ENCODE assay signal across 16 cellular contexts in the genomic region with DNA sequence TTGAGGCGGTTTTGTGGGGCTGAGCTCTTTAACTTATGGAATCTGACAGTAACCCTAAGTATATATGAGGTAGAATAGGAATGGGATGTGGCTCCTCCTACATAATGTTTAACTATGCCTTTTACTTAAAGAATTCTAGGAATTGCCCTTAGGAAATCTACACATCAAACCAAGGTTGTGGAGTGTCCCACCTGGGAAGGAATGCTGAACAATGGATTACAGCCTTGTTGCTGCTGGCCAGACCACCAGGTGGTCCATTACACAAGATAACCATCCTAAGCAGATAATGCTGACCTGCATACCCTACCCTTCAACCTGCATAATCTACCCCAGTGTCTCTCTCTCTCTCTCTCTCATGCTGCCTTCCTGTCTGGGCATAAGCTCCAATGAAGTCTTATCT. TPM values are rescaled to one million over a fixed set of nuclear protein-coding genes. Genes with fewer than 3 reads are reported as not detected.
DNase-seq lines count a peak whose midpoint lies in the region; ATAC-seq and TF ChIP-seq lines count a peak whose summit lies in the region.
"Had no signal": no experiment of that assay in that cellular context is flagged by ENCODE, and none has a peak within 500 bp of the region (broad histone marks: within the 10 kb centered on the region; RNA-seq: fewer than 3 reads in every experiment).

No MANE protein-coding gene starts in this region.

- H2BK120ac ChIP-seq in H9 (ENCODE audit: low read depth, low read length, poor library complexity, severe bottlenecking), result no peak overlapping the region

- WGBS in H9 (ENCODE audit: extremely low coverage, insufficient read length, low lambda C conversion rate), result no CpG with 5 or more reads among the region's 1 CpG
- no CpG with 5 or more reads among the region's 1 CpG for WGBS in iPS DF 6.9 (ENCODE audit: insufficient coverage, insufficient read length)

- no peak overlapping the region for H3K27ac ChIP-seq in H9 (ENCODE audit: insufficient read length, low read depth, low read length)
- H3K27ac ChIP-seq in iPS DF 6.9 (ENCODE audit: low read length), result no peak overlapping the region
- H3K27ac ChIP-seq: SJCRH30 had no signal

- no peak overlapping the region for H3K4ac ChIP-seq in H9 (ENCODE audit: low read depth, low read length)

- no peaks in the 10 kb centered on the region for H3K27me3 ChIP-seq in H9 (ENCODE audit: insufficient read depth, low read length)
- no peaks in the 10 kb centered on the region for H3K27me3 ChIP-seq in iPS DF 6.9 (ENCODE audit: control insufficient read depth, insufficient read depth, low read length)
- H3K27me3 ChIP-seq: SJCRH30 had no signal

- no peak overlapping the region for H2BK12ac ChIP-seq in H9 (ENCODE audit: insufficient read length, low read depth, low read length)

- H3K27ac Mint-ChIP-seq in H9 (peak overlapping the region in 2 of 3 experiments; percentile 40 to 66; a peak in 3 of 7 replicates), WTC11 (0 out of 2 replicates have a peak overlapping the region, but pooled peaks have one; percentile 63)
- H3K27ac Mint-ChIP-seq: B cell; CD8-positive, alpha-beta T cell had no signal

- H2BK20ac ChIP-seq in H9 (ENCODE audit: low read depth, low read length, poor library complexity, severe bottlenecking), result no peak overlapping the region

- H3K9me3 Mint-ChIP-seq in H9 (peaks cover 18 to 23% of the 10 kb centered on the region in 2 experiments), WTC11 (peaks cover 27% of the 10 kb centered on the region)
- H3K9me3 Mint-ChIP-seq: CD8-positive, alpha-beta T cell had no signal

- no peak overlapping the region for H3K4me3 Mint-ChIP-seq in H9
- no peak overlapping the region for H3K4me3 Mint-ChIP-seq in WTC11
- H3K4me3 Mint-ChIP-seq: B cell; CD8-positive, alpha-beta T cell had no signal

- no peaks in the 10 kb centered on the region for H3K36me3 ChIP-seq in iPS DF 6.9 (ENCODE audit: control insufficient read depth, insufficient read depth, low read length)
- H3K36me3 ChIP-seq: SJCRH30 had no signal

- no peak overlapping the region for H3K56ac ChIP-seq in H9 (ENCODE audit: insufficient read length, low read depth, low read length)

- H3K9ac ChIP-seq in H9 (ENCODE audit: extremely low read depth, insufficient read length, low read length), result no peak overlapping the region

- no peak overlapping the region for H3K18ac ChIP-seq in H9 (ENCODE audit: insufficient read length, low read depth, low read length)

- no peak overlapping the region for H4K5ac ChIP-seq in H9 (ENCODE audit: insufficient read length, low read depth, low read length)

- no peaks in the 10 kb centered on the region for H3K79me2 ChIP-seq in H9 (ENCODE audit: insufficient read depth, low read length)

- CTCF ChIA-PET in WTC11 (lab: Charles Lee), result interaction anchor here (0.6 kb wide), 1 partner anchor 1051 kb away, joined by 3 read pairs; no protein-coding TSS in a partner anchor

- H4K8ac ChIP-seq in H9 (replicated peaks; ENCODE audit: insufficient read length, low read depth, low read length), result no peak overlapping the region

- no peak overlapping the region for H3K4me3 ChIP-seq in iPS DF 6.9 (ENCODE audit: low read length)
- H3K4me3 ChIP-seq: SJCRH30 had no signal

- H3T11ph ChIP-seq in H9 (ENCODE audit: low read length), result no peak overlapping the region

- no peak overlapping the region for H2AFZ ChIP-seq in H9 (ENCODE audit: low read length)

- H2AK5ac ChIP-seq in H9 (ENCODE audit: insufficient read length, low read length), result no peak overlapping the region

- DNase-seq in H9 (peak; percentile 80), WTC11 (ENCODE audit: low spot score) (peak; percentile 55), iPS DF 6.9 (ENCODE audit: low read depth, low spot score) (peak; percentile 91), DMS 273 treated with DMSO at 0.1 percent for 48 hours (lab: John Stamatoyannopoulos, UW) (no peak), NCI-H524 treated with DMSO at 0.1 percent for 48 hours (lab: John Stamatoyannopoulos, UW) (no peak), SW 1271 (lab: John Stamatoyannopoulos, UW) (no peak)
- no peak for DNase-seq in NK-92 treated with Interleukin-12 subunit alpha and Interleukin-12 subunit beta, amount 100 ng/mL, for 24 hours (lab: John Stamatoyannopoulos, UW)
- DNase-seq: CD8-positive, alpha-beta T cell; HCEC 1CT; KBM-7; NCI-H1105; NCI-H1694 treated with DMSO at 0.1 percent for 48 hours; SJCRH30 had no signal

- no peaks in the 10 kb centered on the region for H4K20me1 ChIP-seq in H9 (ENCODE audit: control insufficient read depth, insufficient read depth, insufficient read length)

- no peaks in the 10 kb centered on the region for H3K23me2 ChIP-seq in H9 (ENCODE audit: insufficient read length, low read depth, low read length, poor library complexity, severe bottlenecking)

- no peak overlapping the region for H2BK15ac ChIP-seq in H9 (ENCODE audit: low read depth, low read length)

- ATAC-seq in WTC11, result peak; percentile 95
- ATAC-seq: CD8-positive, alpha-beta T cell had no signal

- no peak overlapping the region for H3K23ac ChIP-seq in H9 (ENCODE audit: insufficient read length, low read depth, low read length)

- H2BK5ac ChIP-seq in H9 (ENCODE audit: insufficient read length, low read length), result no peak overlapping the region

- POLR2A ChIA-PET in WTC11 (lab: Charles Lee), result no interaction called here

- TF ChIP-seq CTCF in H9 (conservative IDR thresholded peaks at IDR 0.05) (no peak), WTC11 (IDR thresholded peaks at IDR 0.05) (no peak)

- H3K27me3 Mint-ChIP-seq in H9 (ENCODE audit: low read depth) (peaks cover 7% of the 10 kb centered on the region; the same call in 1 of the 2 replicates), WTC11 (ENCODE audit: low read depth) (peaks cover 70% of the 10 kb centered on the region)

- H4K91ac ChIP-seq in H9 (ENCODE audit: insufficient read length, low read depth, low read length), result no peak overlapping the region

- H3K4me2 ChIP-seq in H9 (ENCODE audit: insufficient read depth, insufficient read length, low read length), result no peak overlapping the region

- H3K4me1 Mint-ChIP-seq in H9 (peaks cover 28 to 34% of the 10 kb centered on the region in 2 experiments), WTC11 (peaks cover 26% of the 10 kb centered on the region)

- no peak overlapping the region for H3K14ac ChIP-seq in H9 (ENCODE audit: insufficient read depth, low read length)

- H3K79me1 ChIP-seq in H9 (ENCODE audit: insufficient read depth, low read depth, low read length, poor library complexity, severe bottlenecking), result no peaks in the 10 kb centered on the region

- H3K4me1 ChIP-seq in H9 (ENCODE audit: insufficient read depth, low read length) (peaks cover 5% of the 10 kb centered on the region; the same call in 1 of the 2 replicates), iPS DF 6.9 (ENCODE audit: control insufficient read depth, insufficient read depth, low read length) (no peaks in the 10 kb centered on the region)

- peaks cover 16% of the 10 kb centered on the region for H3K9me3 ChIP-seq in H9 (ENCODE audit: control insufficient read depth, low read depth, low read length)
- no peaks in the 10 kb centered on the region for H3K9me3 ChIP-seq in iPS DF 6.9 (ENCODE audit: control insufficient read depth, insufficient read depth, low read length)
- H3K9me3 ChIP-seq: SJCRH30 had no signal

- peaks cover under 1 to 29% (median 12%) of the 10 kb centered on the region in 3 experiments for H3K36me3 Mint-ChIP-seq in H9 (ENCODE audit: insufficient read depth in 1 of 3, low read depth in 3 of 3)
- peaks cover 16% of the 10 kb centered on the region for H3K36me3 Mint-ChIP-seq in WTC11
- H3K36me3 Mint-ChIP-seq: CD8-positive, alpha-beta T cell had no signal

TF ChIP-seq in WTC11, 78 proteins besides CTCF, POLR2A, EP300 and RAD21:
- TF ChIP-seq ERG (CRISPR knock-in tag; IDR thresholded peaks at IDR 0.05), result no peak
- no peak for TF ChIP-seq RELA (CRISPR knock-in tag; IDR thresholded peaks at IDR 0.05; ENCODE audit: borderline replicate concordance)
- 0 out of 2 replicates have a peak, but pooled peaks have one; percentile 27 for TF ChIP-seq ZNF423 (CRISPR knock-in tag; IDR thresholded peaks at IDR 0.05)
- peak; percentile 97; the same call in 1 of the 2 replicates for TF ChIP-seq TEAD1 (CRISPR knock-in tag; IDR thresholded peaks at IDR 0.05)
- TF ChIP-seq SP1 (CRISPR knock-in tag; conservative IDR thresholded peaks at IDR 0.05), result peak; percentile 57
- TF ChIP-seq, protein P1, sequence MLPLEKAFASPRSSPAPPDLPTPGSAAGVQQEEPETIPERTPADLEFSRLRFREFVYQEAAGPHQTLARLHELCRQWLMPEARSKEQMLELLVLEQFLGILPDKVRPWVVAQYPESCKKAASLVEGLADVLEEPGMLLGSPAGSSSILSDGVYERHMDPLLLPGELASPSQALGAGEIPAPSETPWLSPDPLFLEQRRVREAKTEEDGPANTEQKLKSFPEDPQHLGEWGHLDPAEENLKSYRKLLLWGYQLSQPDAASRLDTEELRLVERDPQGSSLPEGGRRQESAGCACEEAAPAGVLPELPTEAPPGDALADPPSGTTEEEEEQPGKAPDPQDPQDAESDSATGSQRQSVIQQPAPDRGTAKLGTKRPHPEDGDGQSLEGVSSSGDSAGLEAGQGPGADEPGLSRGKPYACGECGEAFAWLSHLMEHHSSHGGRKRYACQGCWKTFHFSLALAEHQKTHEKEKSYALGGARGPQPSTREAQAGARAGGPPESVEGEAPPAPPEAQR (CRISPR knock-in tag; IDR thresholded peaks at IDR 0.05), result no peak
- 0 out of 2 replicates have a peak, but pooled peaks have one; percentile 43 for TF ChIP-seq FOXK1 (CRISPR knock-in tag; IDR thresholded peaks at IDR 0.05)

RNA-seq across cellular contexts. Expression of gene SLC22A16, which starts 35.0 kb away (rescaled TPM):
- not detected in 2 replicates for total RNA-seq in H9 (2021)
- 0.34 TPM in 1 of 3 replicates, not detected in the others for total RNA-seq in WTC11 (2021)
- total RNA-seq: B cell; CD8-positive, alpha-beta T cell; HT-29; NCI-H460; SJCRH30 had no signal

Comparison
In these comparisons a context has a peak if more than half of its experiments do, and no peak if none do; other contexts are left out.
1. DNase-seq: peak in H9 (single experiment), WTC11 (single experiment) and iPS DF 6.9 (single experiment); none in NK-92 treated with Interleukin-12 subunit alpha and Interleukin-12 subunit beta, amount 100 ng/mL, for 24 hours (single experiment), DMS 273 treated with DMSO at 0.1 percent for 48 hours (single experiment), NCI-H524 treated with DMSO at 0.1 percent for 48 hours (single experiment) and SW 1271 (0 of 2).